ENCODE assay signal across 20 cellular contexts in the genomic region with DNA sequence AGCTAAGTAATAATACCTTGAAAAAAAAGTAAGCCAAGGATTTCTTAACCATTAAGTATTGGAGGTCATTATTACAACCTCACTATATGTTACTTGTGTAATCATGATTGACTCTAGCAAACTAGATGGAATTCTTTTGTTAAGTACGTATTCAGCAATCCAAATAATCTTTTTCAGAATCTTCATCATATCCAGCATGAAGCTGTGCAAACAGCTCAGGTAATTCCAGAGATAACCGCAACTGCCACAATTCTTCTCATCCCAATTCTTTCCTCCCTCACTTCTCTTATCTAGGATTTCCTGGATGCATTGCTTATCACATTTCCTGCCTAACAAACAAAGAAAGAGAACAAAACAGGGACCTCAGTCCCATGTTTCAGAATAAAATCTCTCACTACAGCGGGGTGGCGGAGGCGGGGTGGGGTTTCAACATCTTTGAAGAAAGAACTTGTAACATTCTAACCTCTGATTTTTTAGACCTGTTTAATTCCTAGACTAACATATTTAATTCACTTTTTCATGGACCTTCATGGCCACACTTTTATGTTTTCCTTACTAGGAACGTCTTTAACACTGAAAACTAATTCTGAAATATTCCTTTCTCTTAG.
DNase-seq lines count a peak whose midpoint lies in the region; ATAC-seq and TF ChIP-seq lines count a peak whose summit lies in the region.
"Had no signal": no experiment of that assay in that cellular context is flagged by ENCODE, and none has a peak within 500 bp of the region (broad histone marks: within the 10 kb centered on the region; RNA-seq: fewer than 3 reads in every experiment).

No MANE protein-coding gene starts in this region.

- H3K36me3 ChIP-seq in GM23338 (ENCODE audit: insufficient read depth) (no peaks in the 10 kb centered on the region), endodermal cell (ENCODE audit: control insufficient read depth, insufficient read depth, low read length) (no peaks in the 10 kb centered on the region), mesendoderm (ENCODE audit: control insufficient read depth, insufficient read depth, low read length) (no peaks in the 10 kb centered on the region), trophoblast cell (ENCODE audit: control insufficient read depth in 1 of 2, insufficient read depth in 2 of 2, low read length in 2 of 2) (no peaks in the 10 kb centered on the region)
- H3K36me3 ChIP-seq: BLaER1, HAP-1 had no signal

- H4K20me1 ChIP-seq in GM23338 (replicated peaks; ENCODE audit: insufficient read depth): no peaks in the 10 kb centered on the region
- H4K20me1 ChIP-seq: BLaER1 had no signal

- no peak overlapping the region for H3K14ac ChIP-seq in trophoblast cell (ENCODE audit: low read length)

- H3K4me1 Mint-ChIP-seq in GM23338: peaks cover 2% of the 10 kb centered on the region; the same call in 1 of the 3 replicates
- H3K4me1 Mint-ChIP-seq in endodermal cell: peaks cover 25% of the 10 kb centered on the region
- H3K4me1 Mint-ChIP-seq in type B pancreatic cell (ENCODE audit: unreplicated experiment): no peaks in the 10 kb centered on the region
- H3K4me1 Mint-ChIP-seq: B cell; CD4-positive, CD25-positive, alpha-beta regulatory T cell had no signal

- no peak overlapping the region for H2AK5ac ChIP-seq in mesendoderm (ENCODE audit: low read length)
- H2AK5ac ChIP-seq in trophoblast cell (ENCODE audit: low read length): no peak overlapping the region

- H3K4ac ChIP-seq in mesendoderm (ENCODE audit: low read depth, low read length) (no peak overlapping the region), trophoblast cell (ENCODE audit: low read depth, low read length) (no peak overlapping the region)

- no peak overlapping the region for H4K91ac ChIP-seq in trophoblast cell (ENCODE audit: low read depth, low read length)

- no peak overlapping the region for H2BK12ac ChIP-seq in trophoblast cell (ENCODE audit: low read length)

- H3K79me1 ChIP-seq in mesendoderm (ENCODE audit: low read length) (no peaks in the 10 kb centered on the region), trophoblast cell (ENCODE audit: low read length) (no peaks in the 10 kb centered on the region)

- DNase-seq in GM23338 (ENCODE audit: low spot score): no peak
- peak; percentile 56 for DNase-seq in endodermal cell
- DNase-seq in mesendoderm: peak; percentile 86
- DNase-seq in trophoblast cell: peak; percentile 31 to 74
- no peak for DNase-seq in type B pancreatic cell (ENCODE audit: extremely low spot score, unreplicated experiment)
- DNase-seq in left cardiac atrium: no peak
- DNase-seq: CD4-positive, CD25-positive, alpha-beta regulatory T cell; CD8-positive, alpha-beta T cell; DMS 273 treated with DMSO at 0.1 percent for 48 hours; DMS79; EL; GDM1; GOT3; HFFc6 had no signal

- no peaks in the 10 kb centered on the region for H3K27me3 Mint-ChIP-seq in GM23338 (ENCODE audit: insufficient read depth, low read depth, poor library complexity)
- H3K27me3 Mint-ChIP-seq in endodermal cell (ENCODE audit: insufficient read depth): no peaks in the 10 kb centered on the region
- no peaks in the 10 kb centered on the region for H3K27me3 Mint-ChIP-seq in type B pancreatic cell
- H3K27me3 Mint-ChIP-seq: B cell; CD4-positive, CD25-positive, alpha-beta regulatory T cell had no signal

- H3K27ac Mint-ChIP-seq in GM23338 (no peak overlapping the region; the same call in 1 of the 2 replicates), endodermal cell (peak overlapping the region; percentile 93), type B pancreatic cell (no peak overlapping the region)
- H3K27ac Mint-ChIP-seq: B cell; CD4-positive, CD25-positive, alpha-beta regulatory T cell; CD8-positive, alpha-beta T cell; HFFc6 had no signal

- no peak for TF ChIP-seq CTCF in GM23338 (conservative IDR thresholded peaks at IDR 0.05; ENCODE audit: low read depth in 2 of 2)
- TF ChIP-seq CTCF in endodermal cell (conservative IDR thresholded peaks at IDR 0.05): no peak
- no peak for TF ChIP-seq CTCF in type B pancreatic cell (conservative IDR thresholded peaks at IDR 0.05)

- no peak overlapping the region for H2BK15ac ChIP-seq in mesendoderm (replicated peaks; ENCODE audit: low read depth)

- H2AFZ ChIP-seq in GM23338 (peak overlapping the region; percentile 40; the same call in 1 of the 2 replicates), trophoblast cell (ENCODE audit: insufficient read depth, low read length, poor library complexity) (no peak overlapping the region)

- H3K9me3 ChIP-seq in endodermal cell (ENCODE audit: control insufficient read depth, low read length) (peaks cover 9% of the 10 kb centered on the region), trophoblast cell (ENCODE audit: insufficient read depth, low read depth, low read length) (no peaks in the 10 kb centered on the region)
- H3K9me3 ChIP-seq: BLaER1, HAP-1 had no signal

- no peak overlapping the region for H4K5ac ChIP-seq in mesendoderm (ENCODE audit: low read length)

- H3K36me3 Mint-ChIP-seq in GM23338 (ENCODE audit: low read depth): no peaks in the 10 kb centered on the region
- no peaks in the 10 kb centered on the region for H3K36me3 Mint-ChIP-seq in endodermal cell (ENCODE audit: low read depth)
- H3K36me3 Mint-ChIP-seq in type B pancreatic cell: no peaks in the 10 kb centered on the region
- H3K36me3 Mint-ChIP-seq: CD4-positive, CD25-positive, alpha-beta regulatory T cell; CD8-positive, alpha-beta T cell had no signal

- H3K79me2 ChIP-seq in GM23338 (replicated peaks; ENCODE audit: insufficient read depth) (no peaks in the 10 kb centered on the region), mesendoderm (ENCODE audit: control insufficient read depth, insufficient read depth, low read length) (no peaks in the 10 kb centered on the region), trophoblast cell (ENCODE audit: control insufficient read depth, insufficient read depth, low read length, poor library complexity) (no peaks in the 10 kb centered on the region)

- intact Hi-C loops in left cardiac atrium (cut with DNase I): no loop called here

- H3K9me3 Mint-ChIP-seq in GM23338 (no peaks in the 10 kb centered on the region), endodermal cell (peaks cover 4% of the 10 kb centered on the region), type B pancreatic cell (no peaks in the 10 kb centered on the region)

- H3K4me3 ChIP-seq in GM23338 (no peak overlapping the region), endodermal cell (ENCODE audit: low read length) (no peak overlapping the region), mesendoderm (ENCODE audit: low read length) (no peak overlapping the region), trophoblast cell (ENCODE audit: low read depth, low read length) (no peak overlapping the region)
- H3K4me3 ChIP-seq: BLaER1, GM12878, HAP-1 had no signal

- no peak overlapping the region for H3K56ac ChIP-seq in mesendoderm (ENCODE audit: low read length)

- H3K9me2 ChIP-seq in GM23338 (ENCODE audit: insufficient read depth): peaks cover 16% of the 10 kb centered on the region

- H3K9ac ChIP-seq in endodermal cell (ENCODE audit: extremely low read depth, low read length, poor library complexity, severe bottlenecking) (no peak overlapping the region), mesendoderm (ENCODE audit: low read length) (no peak overlapping the region), trophoblast cell (ENCODE audit: low read length) (no peak overlapping the region)
- H3K9ac ChIP-seq: BLaER1 had no signal

- H3K23ac ChIP-seq in mesendoderm (ENCODE audit: low read length): no peak overlapping the region
- no peak overlapping the region for H3K23ac ChIP-seq in trophoblast cell (ENCODE audit: low read length)

- H3K4me2 ChIP-seq in GM23338 (no peak overlapping the region), mesendoderm (ENCODE audit: low read length) (no peak overlapping the region), trophoblast cell (ENCODE audit: low read length) (no peak overlapping the region)
- H3K4me2 ChIP-seq: BLaER1 had no signal

- H2BK5ac ChIP-seq in mesendoderm (ENCODE audit: low read length): no peak overlapping the region
- no peak overlapping the region for H2BK5ac ChIP-seq in trophoblast cell (ENCODE audit: low read depth, low read length, poor library complexity)

- WGBS in endodermal cell (ENCODE audit: insufficient coverage in 1 of 2, insufficient read length in 1 of 2), 2 experiments: 48 to 73% methylated on average over 4 to 6 of the region's 6 CpGs
- WGBS in mesendoderm (ENCODE audit: extremely low coverage, insufficient coverage, low lambda C conversion rate): no CpG with 5 or more reads among the region's 6 CpGs
- WGBS in trophoblast cell (ENCODE audit: extremely low coverage, insufficient coverage, insufficient read length): no CpG with 5 or more reads among the region's 6 CpGs

- no peaks in the 10 kb centered on the region for H3K4me1 ChIP-seq in GM23338 (ENCODE audit: insufficient read depth)
- peaks cover 2% of the 10 kb centered on the region for H3K4me1 ChIP-seq in endodermal cell (ENCODE audit: control insufficient read depth, insufficient read depth, low read length)
- peaks cover 3% of the 10 kb centered on the region for H3K4me1 ChIP-seq in mesendoderm (ENCODE audit: control insufficient read depth, low read depth, low read length)
- no peaks in the 10 kb centered on the region for H3K4me1 ChIP-seq in trophoblast cell (ENCODE audit: control insufficient read depth in 1 of 2, insufficient read depth in 2 of 2, low read length in 2 of 2)
- H3K4me1 ChIP-seq: BLaER1, HAP-1 had no signal

- H3F3A ChIP-seq in GM23338 (replicated peaks; ENCODE audit: low read depth): no peaks in the 10 kb centered on the region

- H4K12ac ChIP-seq in trophoblast cell (ENCODE audit: low read depth, low read length): no peak overlapping the region

- H4K8ac ChIP-seq in mesendoderm (ENCODE audit: low read depth, low read length): no peak overlapping the region
- no peak overlapping the region for H4K8ac ChIP-seq in trophoblast cell (ENCODE audit: low read depth, low read length)

- H3K4me3 Mint-ChIP-seq in GM23338 (no peak overlapping the region), endodermal cell (no peak overlapping the region), type B pancreatic cell (no peak overlapping the region)
- H3K4me3 Mint-ChIP-seq: B cell; CD4-positive, CD25-positive, alpha-beta regulatory T cell; CD8-positive, alpha-beta T cell; HFFc6 had no signal

- H3K27me3 ChIP-seq in GM23338 (ENCODE audit: insufficient read depth) (no peaks in the 10 kb centered on the region), endodermal cell (ENCODE audit: control insufficient read depth, insufficient read depth, low read length, poor library complexity, severe bottlenecking) (no peaks in the 10 kb centered on the region), mesendoderm (ENCODE audit: insufficient read depth, low read length, poor library complexity) (no peaks in the 10 kb centered on the region), trophoblast cell (ENCODE audit: insufficient read depth, low read length) (no peaks in the 10 kb centered on the region)
- H3K27me3 ChIP-seq: BLaER1 had no signal

- no peak for ATAC-seq in GM23338
- no peak for ATAC-seq in left cardiac atrium
- no peak for ATAC-seq in GM18511 (IDR thresholded peaks at IDR 0.05; ENCODE audit: unreplicated experiment)
- ATAC-seq: CD8-positive, alpha-beta T cell; GM12878 had no signal

- no peak overlapping the region for H3K27ac ChIP-seq in GM23338 (ENCODE audit: low read depth)
- H3K27ac ChIP-seq in endodermal cell (ENCODE audit: low read depth, low read length): no peak overlapping the region
- H3K27ac ChIP-seq in mesendoderm (ENCODE audit: low read depth, low read length): no peak overlapping the region
- H3K27ac ChIP-seq in trophoblast cell (ENCODE audit: low read depth, low read length): no peak overlapping the region
- H3K27ac ChIP-seq: BLaER1, C4-2B had no signal

- H2BK120ac ChIP-seq in mesendoderm (ENCODE audit: low read depth, low read length) (no peak overlapping the region), trophoblast cell (ENCODE audit: insufficient read depth, low read length, poor library complexity) (no peak overlapping the region)

- H3K18ac ChIP-seq in mesendoderm (ENCODE audit: low read length): no peak overlapping the region
- H3K18ac ChIP-seq in trophoblast cell (ENCODE audit: low read length): no peak overlapping the region

Comparison
In these comparisons a context has a peak if more than half of its experiments do, and no peak if none do; other contexts are left out.
1. DNase-seq: peak in endodermal cell (single experiment), mesendoderm (single experiment) and trophoblast cell (2 of 2); none in GM23338 (single experiment), type B pancreatic cell (single experiment) and left cardiac atrium (single experiment).